Comparison of ENCODE assay signal across 1 cellular context in the genomic region with DNA sequence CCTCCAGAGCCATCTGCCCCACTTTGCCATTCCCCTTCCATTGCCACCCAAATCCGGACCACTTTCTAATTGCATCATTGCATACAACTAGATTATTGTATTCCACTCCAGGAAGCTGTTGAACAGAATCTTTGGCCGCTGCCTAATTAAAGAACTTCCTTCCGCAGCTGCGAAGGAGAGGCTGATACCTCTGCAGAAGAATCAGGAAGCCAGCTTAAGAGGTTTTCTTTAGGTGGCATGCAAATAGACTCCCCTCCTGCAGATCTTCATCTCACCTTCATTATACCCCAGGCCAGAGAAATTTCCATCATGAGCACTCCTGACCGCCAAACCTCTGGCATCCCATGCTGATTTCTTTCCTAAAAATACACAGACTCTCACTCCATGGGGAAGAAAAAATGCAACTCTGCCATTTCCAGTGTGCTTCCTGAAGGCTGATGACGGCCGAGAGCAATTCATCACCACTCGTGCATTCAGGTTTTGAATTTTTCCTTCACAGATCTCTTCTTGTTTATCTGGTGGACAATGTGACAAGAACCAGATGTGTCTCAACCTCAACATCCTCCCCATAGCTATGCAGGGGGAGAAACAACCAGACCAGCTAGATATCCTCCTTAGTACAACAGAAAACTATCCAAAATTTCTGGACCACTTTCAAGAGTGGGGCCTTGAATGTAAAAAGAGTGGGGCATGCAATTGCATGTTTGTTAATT.
TF ChIP-seq lines count a peak whose summit lies in the region.

No MANE protein-coding gene starts in this region.

TF ChIP-seq in WTC11, 78 proteins besides CTCF, POLR2A, EP300 and RAD21 (continued from another document):
- TF ChIP-seq, protein P1, sequence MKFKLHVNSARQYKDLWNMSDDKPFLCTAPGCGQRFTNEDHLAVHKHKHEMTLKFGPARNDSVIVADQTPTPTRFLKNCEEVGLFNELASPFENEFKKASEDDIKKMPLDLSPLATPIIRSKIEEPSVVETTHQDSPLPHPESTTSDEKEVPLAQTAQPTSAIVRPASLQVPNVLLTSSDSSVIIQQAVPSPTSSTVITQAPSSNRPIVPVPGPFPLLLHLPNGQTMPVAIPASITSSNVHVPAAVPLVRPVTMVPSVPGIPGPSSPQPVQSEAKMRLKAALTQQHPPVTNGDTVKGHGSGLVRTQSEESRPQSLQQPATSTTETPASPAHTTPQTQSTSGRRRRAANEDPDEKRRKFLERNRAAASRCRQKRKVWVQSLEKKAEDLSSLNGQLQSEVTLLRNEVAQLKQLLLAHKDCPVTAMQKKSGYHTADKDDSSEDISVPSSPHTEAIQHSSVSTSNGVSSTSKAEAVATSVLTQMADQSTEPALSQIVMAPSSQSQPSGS (CRISPR knock-in tag; IDR thresholded peaks at IDR 0.05; ENCODE audit: borderline replicate concordance, low read depth): no peak
- TF ChIP-seq, protein P2, sequence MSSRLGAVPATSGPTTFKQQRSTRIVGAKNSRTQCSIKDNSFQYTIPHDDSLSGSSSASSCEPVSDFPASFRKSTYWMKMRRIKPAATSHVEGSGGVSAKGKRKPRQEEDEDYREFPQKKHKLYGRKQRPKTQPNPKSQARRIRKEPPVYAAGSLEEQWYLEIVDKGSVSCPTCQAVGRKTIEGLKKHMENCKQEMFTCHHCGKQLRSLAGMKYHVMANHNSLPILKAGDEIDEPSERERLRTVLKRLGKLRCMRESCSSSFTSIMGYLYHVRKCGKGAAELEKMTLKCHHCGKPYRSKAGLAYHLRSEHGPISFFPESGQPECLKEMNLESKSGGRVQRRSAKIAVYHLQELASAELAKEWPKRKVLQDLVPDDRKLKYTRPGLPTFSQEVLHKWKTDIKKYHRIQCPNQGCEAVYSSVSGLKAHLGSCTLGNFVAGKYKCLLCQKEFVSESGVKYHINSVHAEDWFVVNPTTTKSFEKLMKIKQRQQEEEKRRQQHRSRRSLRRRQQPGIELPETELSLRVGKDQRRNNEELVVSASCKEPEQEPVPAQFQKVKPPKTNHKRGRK (CRISPR knock-in tag; IDR thresholded peaks at IDR 0.05; ENCODE audit: borderline replicate concordance): no peak
